In genomic region chr5:156675402-156675801, GRCh38 we compare ENCODE assay signal across 21 cellular contexts.
DNase-seq lines count a peak whose midpoint lies in the region; ATAC-seq and TF ChIP-seq lines count a peak whose summit lies in the region.
"Had no signal": no experiment of that assay in that cellular context is flagged by ENCODE, and none has a peak within 500 bp of the region (broad histone marks: within the 10 kb centered on the region; RNA-seq: fewer than 3 reads in every experiment).

No MANE protein-coding gene starts in this region.

- no peak overlapping the region for H2AK5ac ChIP-seq in mesendoderm (ENCODE audit: low read length)

- H3K4ac ChIP-seq in mesendoderm (ENCODE audit: low read depth, low read length) = no peak overlapping the region

- H4K8ac ChIP-seq in mesendoderm (ENCODE audit: low read depth, low read length) = no peak overlapping the region

- no peaks in the 10 kb centered on the region for H3K79me2 ChIP-seq in mesendoderm (ENCODE audit: control insufficient read depth, insufficient read depth, low read length)

- ATAC-seq in activated naive CD4-positive, alpha-beta T cell treated with anti-CD3 and anti-CD28 coated beads, Interleukin-2, amount 50 U/mL, for 72 hours = no peak
- ATAC-seq in HG03439 (IDR thresholded peaks at IDR 0.05; ENCODE audit: unreplicated experiment) = no peak
- ATAC-seq: A549, GM23338 had no signal

- no peaks in the 10 kb centered on the region for H3K4me1 ChIP-seq in mesendoderm (ENCODE audit: control insufficient read depth, low read depth, low read length)
- H3K4me1 ChIP-seq: Peyer's patch, SJSA1 had no signal

- H4K5ac ChIP-seq in mesendoderm (ENCODE audit: low read length) = no peak overlapping the region

- H3K18ac ChIP-seq in mesendoderm (ENCODE audit: low read length) = no peak overlapping the region

- H3K36me3 Mint-ChIP-seq in activated naive CD4-positive, alpha-beta T cell treated with anti-CD3 and anti-CD28 coated beads, Interleukin-2, amount 50 U/mL, for 72 hours = no peaks in the 10 kb centered on the region
- H3K36me3 Mint-ChIP-seq: CD4-positive, CD25-positive, alpha-beta regulatory T cell had no signal

- H3K23ac ChIP-seq in mesendoderm (ENCODE audit: low read length) = no peak overlapping the region

- DNase-seq in AG09309 (ENCODE audit: low read depth) = peak; percentile 1
- peak; percentile 9 for DNase-seq in GM03348 (ENCODE audit: low spot score)
- peak; percentile 22 for DNase-seq in dedifferentiated amniotic fluid mesenchymal stem cell (ENCODE audit: extremely low spot score)
- peak; percentile 14 for DNase-seq in mesendoderm
- no peak for DNase-seq in NCI-H2107 (lab: John Stamatoyannopoulos, UW)
- DNase-seq in activated naive CD4-positive, alpha-beta T cell treated with anti-CD3 and anti-CD28 coated beads, Interleukin-2, amount 50 U/mL, for 72 hours (ENCODE audit: low spot score in 2 of 2) = no peak
- DNase-seq: CD4-positive, CD25-positive, alpha-beta regulatory T cell; COR-L47; DMS79; NCI-H1105; NCI-H2029 treated with DMSO at 0.1 percent for 48 hours; NCI-H2171; NCI-H345; NCI-H524 treated with DMSO at 0.1 percent for 48 hours; Peyer's patch had no signal

- no peaks in the 10 kb centered on the region for H3K27me3 ChIP-seq in mesendoderm (ENCODE audit: insufficient read depth, low read length, poor library complexity)
- H3K27me3 ChIP-seq: Peyer's patch, SJSA1 had no signal

- H3K79me1 ChIP-seq in mesendoderm (ENCODE audit: low read length) = no peaks in the 10 kb centered on the region

- no peak overlapping the region for H3K9ac ChIP-seq in mesendoderm (ENCODE audit: low read length)
- H3K9ac ChIP-seq: KMS-11 had no signal

- H3K4me3 ChIP-seq in AG09309 (ENCODE audit: control insufficient read depth, low read depth, low read length) = no peak overlapping the region
- H3K4me3 ChIP-seq in mesendoderm (ENCODE audit: low read length) = no peak overlapping the region
- H3K4me3 ChIP-seq: A549, GM23338, HAP-1, Peyer's patch, SJSA1 had no signal

- no peak overlapping the region for H2BK5ac ChIP-seq in mesendoderm (ENCODE audit: low read length)

- no peak overlapping the region for H3K27ac ChIP-seq in mesendoderm (ENCODE audit: low read depth, low read length)
- H3K27ac ChIP-seq: A549, KMS-11, Peyer's patch, SJSA1 had no signal

- TF ChIP-seq CTCF in AG09309 (IDR thresholded peaks at IDR 0.05; ENCODE audit: control insufficient read depth, insufficient read depth, low read depth, low read length, missing control alignments) = no peak

- H3K36me3 ChIP-seq in mesendoderm (ENCODE audit: control insufficient read depth, insufficient read depth, low read length) = no peaks in the 10 kb centered on the region
- H3K36me3 ChIP-seq: HAP-1, Peyer's patch, SJSA1 had no signal

- H3K9me3 Mint-ChIP-seq in activated naive CD4-positive, alpha-beta T cell treated with anti-CD3 and anti-CD28 coated beads, Interleukin-2, amount 50 U/mL, for 72 hours = no peaks in the 10 kb centered on the region
- H3K9me3 Mint-ChIP-seq: CD4-positive, CD25-positive, alpha-beta regulatory T cell; GM23338 had no signal

- H2BK15ac ChIP-seq in mesendoderm (replicated peaks; ENCODE audit: low read depth) = no peak overlapping the region

- H3K27ac Mint-ChIP-seq in activated naive CD4-positive, alpha-beta T cell treated with anti-CD3 and anti-CD28 coated beads, Interleukin-2, amount 50 U/mL, for 72 hours = no peak overlapping the region
- H3K27ac Mint-ChIP-seq: CD4-positive, CD25-positive, alpha-beta regulatory T cell; GM23338 had no signal

- no peak overlapping the region for H3K56ac ChIP-seq in mesendoderm (ENCODE audit: low read length)

- no peak overlapping the region for H3K4me2 ChIP-seq in mesendoderm (ENCODE audit: low read length)
- H3K4me2 ChIP-seq: A549, GM23338, KMS-11 had no signal

- H2BK120ac ChIP-seq in mesendoderm (ENCODE audit: low read depth, low read length) = no peak overlapping the region

Comparison
In these comparisons a context has a peak if more than half of its experiments do, and no peak if none do; other contexts are left out.
1. DNase-seq: peak in AG09309 (single experiment), GM03348 (single experiment), dedifferentiated amniotic fluid mesenchymal stem cell (single experiment) and mesendoderm (single experiment); none in NCI-H2107 (single experiment) and activated naive CD4-positive, alpha-beta T cell treated with anti-CD3 and anti-CD28 coated beads, Interleukin-2, amount 50 U/mL, for 72 hours (0 of 2).